ENCODE assay signal across 1 cellular context in genomic region chr9:110799396-110799795, GRCh38.
TF ChIP-seq lines count a peak whose summit lies in the region.

No MANE protein-coding gene starts in this region.

TF ChIP-seq in GM12878, 131 proteins besides CTCF, POLR2A, EP300 and RAD21 (continued from another document):
- TF ChIP-seq ATF3 (IDR thresholded peaks at IDR 0.05; ENCODE audit: borderline replicate concordance, extremely low read depth, low read depth, low read length) (no peak), TCF7 (IDR thresholded peaks at IDR 0.05; ENCODE audit: borderline replicate concordance) (no peak), KAT2A (conservative IDR thresholded peaks at IDR 0.05; ENCODE audit: control insufficient read depth, low read depth, low read length) (no peak), NR2C2 (IDR thresholded peaks at IDR 0.05; ENCODE audit: borderline replicate concordance, control insufficient read depth, insufficient read length, low read depth) (no peak), BCL11A (IDR thresholded peaks at IDR 0.05; ENCODE audit: low read depth, low read length) (no peak), ELK1 (IDR thresholded peaks at IDR 0.05; ENCODE audit: low read depth, low read length) (no peak), ZNF384 (IDR thresholded peaks at IDR 0.05; ENCODE audit: borderline replicate concordance, low read depth, low read length) (no peak), HCFC1 (IDR thresholded peaks at IDR 0.05; ENCODE audit: low read length) (no peak)
